18 cellular contexts compared by ENCODE assay signal in genomic region chr16:70151941-70152509, GRCh38. TPM values are rescaled to one million over a fixed set of nuclear protein-coding genes. Genes with fewer than 3 reads are reported as not detected.
DNase-seq lines count a peak whose midpoint lies in the region; FAIRE-seq and TF ChIP-seq lines count a peak whose summit lies in the region.
"Had no signal": no experiment of that assay in that cellular context is flagged by ENCODE, and none has a peak within 500 bp of the region (broad histone marks: within the 10 kb centered on the region; RNA-seq: fewer than 3 reads in every experiment).

No MANE protein-coding gene starts in this region.

- POLR2A ChIA-PET in GM10248 (lab: Yijun Ruan, JAX), result no interaction called here
- POLR2A ChIA-PET in activated CD4-positive, alpha-beta memory T cell treated with anti-CD3 and anti-CD28 coated beads for 36 hours (lab: Charles Lee), result no interaction called here

- H3K4me3 ChIP-seq in hepatocyte (no peak overlapping the region), small intestine (ENCODE audit: low read depth in 1 of 2, low read length in 2 of 2) (no peak overlapping the region)
- H3K4me3 ChIP-seq: BLaER1 treated with 17β-estradiol and CSF1 and Interleukin-3, amounts not matched to agents 10 nM and 100 nM; suprapubic skin had no signal

- H3K36me3 ChIP-seq in hepatocyte (replicated peaks; ENCODE audit: insufficient read depth, low read depth), result no peaks in the 10 kb centered on the region
- peaks cover 18 to 29% of the 10 kb centered on the region in 2 donors for H3K36me3 ChIP-seq in small intestine (ENCODE audit: control insufficient read depth in 2 of 2, insufficient read depth in 2 of 2, low read length in 2 of 2)

- H3K9me3 ChIP-seq in hepatocyte (ENCODE audit: low read depth) (no peaks in the 10 kb centered on the region), small intestine (ENCODE audit: control insufficient read depth, low read depth) (no peaks in the 10 kb centered on the region)
- H3K9me3 ChIP-seq: BLaER1 treated with 17β-estradiol and CSF1 and Interleukin-3, amounts not matched to agents 10 nM and 100 nM; suprapubic skin had no signal

- H3K4me1 ChIP-seq in hepatocyte (ENCODE audit: insufficient read depth) (peaks cover 13% of the 10 kb centered on the region), small intestine (ENCODE audit: control insufficient read depth in 2 of 2, insufficient read depth in 1 of 2, low read depth in 1 of 2, low read length in 1 of 2) (no peaks in the 10 kb centered on the region)
- H3K4me1 ChIP-seq: BLaER1 treated with 17β-estradiol and CSF1 and Interleukin-3, amounts not matched to agents 10 nM and 100 nM; suprapubic skin had no signal

- no peaks in the 10 kb centered on the region for H3K27me3 ChIP-seq in hepatocyte
- H3K27me3 ChIP-seq in small intestine (ENCODE audit: control insufficient read depth in 2 of 2, insufficient read depth in 2 of 2, low read length in 2 of 2), result no peaks in the 10 kb centered on the region
- H3K27me3 ChIP-seq: BLaER1 treated with 17β-estradiol and CSF1 and Interleukin-3, amounts not matched to agents 10 nM and 100 nM; suprapubic skin had no signal

- TF ChIP-seq CTCF in GM10248 (IDR thresholded peaks at IDR 0.05; ENCODE audit: control extremely low read depth, extremely low read depth, low read depth, missing control alignments) (no peak), hepatocyte (IDR thresholded peaks at IDR 0.05; ENCODE audit: poor library complexity) (no peak)

- no peaks in the 10 kb centered on the region for H4K20me1 ChIP-seq in hepatocyte (ENCODE audit: insufficient read depth, poor library complexity, severe bottlenecking)

- CTCF ChIA-PET in GM10248 (lab: Yijun Ruan, JAX), result interaction anchor here (1.1 to 2.7 kb wide), 6 partner anchors 10 to 501 kb away, joined by 4 to 13 read pairs (median 5); no protein-coding TSS in a partner anchor
- CTCF ChIA-PET in activated CD4-positive, alpha-beta memory T cell treated with anti-CD3 and anti-CD28 coated beads for 36 hours (lab: Charles Lee), result no interaction called here

- intact Hi-C loops in activated CD4-positive, alpha-beta memory T cell treated with anti-CD3 and anti-CD28 coated beads for 36 hours (cut with micrococcal nuclease), result no loop called here

- no peak overlapping the region for H3K4me3 Mint-ChIP-seq in activated CD4-positive, alpha-beta memory T cell treated with anti-CD3 and anti-CD28 coated beads for 36 hours
- H3K4me3 Mint-ChIP-seq: H9; T-helper 1 cell treated with Interleukin-12 subunit alpha and Interleukin-12 subunit beta and Interleukin-4 antibody, amounts not matched to agents 30 μg/mL and 1 μg/mL, for 36 hours had no signal

- H3K79me2 ChIP-seq in hepatocyte, result no peaks in the 10 kb centered on the region

- no peaks in the 10 kb centered on the region for H3K27me3 Mint-ChIP-seq in activated CD4-positive, alpha-beta memory T cell treated with anti-CD3 and anti-CD28 coated beads for 36 hours

- H3K4me2 ChIP-seq in hepatocyte, result peak overlapping the region; percentile 68
- H3K4me2 ChIP-seq: BLaER1 treated with 17β-estradiol and CSF1 and Interleukin-3, amounts not matched to agents 10 nM and 100 nM had no signal

- H2AFZ ChIP-seq in hepatocyte, result no peak overlapping the region

- H3K9me3 Mint-ChIP-seq in activated CD4-positive, alpha-beta memory T cell treated with anti-CD3 and anti-CD28 coated beads for 36 hours, result no peaks in the 10 kb centered on the region
- H3K9me3 Mint-ChIP-seq: H9; T-helper 1 cell treated with Interleukin-12 subunit alpha and Interleukin-12 subunit beta and Interleukin-4 antibody, amounts not matched to agents 30 μg/mL and 1 μg/mL, for 36 hours had no signal

- no peak for FAIRE-seq in small intestine (lab: Jason Lieb, UNC)

- no peaks in the 10 kb centered on the region for H3K4me1 Mint-ChIP-seq in activated CD4-positive, alpha-beta memory T cell treated with anti-CD3 and anti-CD28 coated beads for 36 hours (ENCODE audit: low read depth)
- H3K4me1 Mint-ChIP-seq: H9 had no signal

- no peak overlapping the region for H3K27ac Mint-ChIP-seq in activated CD4-positive, alpha-beta memory T cell treated with anti-CD3 and anti-CD28 coated beads for 36 hours
- H3K27ac Mint-ChIP-seq: T-helper 1 cell treated with Interleukin-12 subunit alpha and Interleukin-12 subunit beta and Interleukin-4 antibody, amounts not matched to agents 30 μg/mL and 1 μg/mL, for 36 hours had no signal

- H3K9me2 ChIP-seq in hepatocyte (replicated peaks; ENCODE audit: insufficient read depth), result no peaks in the 10 kb centered on the region

- peak overlapping the region; percentile 88 for H3K27ac ChIP-seq in hepatocyte
- H3K27ac ChIP-seq in small intestine (ENCODE audit: low read depth in 1 of 2, low read length in 1 of 2), result peak overlapping the region in 1 of 2 donors; percentile 16
- H3K27ac ChIP-seq: BLaER1 treated with 17β-estradiol and CSF1 and Interleukin-3, amounts not matched to agents 10 nM and 100 nM; suprapubic skin had no signal

- 92% methylated on average over 17 of the region's 17 CpGs for WGBS in hepatocyte (ENCODE audit: low lambda C conversion rate, missing lambda C conversion rate)
- 45 to 75% (median 59%) methylated on average over 17 of the region's 17 CpGs for WGBS in small intestine, 3 donors

- DNase-seq in GM10248 (ENCODE audit: extremely low spot score) (peak; percentile 15), NCI-H226 (peak; percentile 39), hepatocyte (ENCODE audit: low spot score) (peak; percentile 12), small intestine (peak; percentile 38), SW480 (ENCODE audit: low spot score) (no peak)
- no peak for DNase-seq in activated T-cell treated with anti-CD3 and anti-CD28 coated beads, Interleukin-2, amount 50 U/mL, for 1 hour
- no peak for DNase-seq in activated CD4-positive, alpha-beta memory T cell treated with anti-CD3 and anti-CD28 coated beads for 36 hours
- DNase-seq: central memory CD4-positive, alpha-beta T cell; DMS 273 treated with DMSO at 0.1 percent for 48 hours; effector memory CD4-positive, alpha-beta T cell; H9; NCI-H1105 treated with DMSO at 0.1 percent for 48 hours; NCI-H2171; stimulated activated CD4-positive, alpha-beta T cell treated with anti-CD3 and anti-CD28 coated beads, Interleukin-4, amount 100 ng/mL, for 24 hours had no signal

- peaks cover 40% of the 10 kb centered on the region for H3K36me3 Mint-ChIP-seq in activated CD4-positive, alpha-beta memory T cell treated with anti-CD3 and anti-CD28 coated beads for 36 hours

RNA-seq across cellular contexts. Expression of gene CLEC18C, which starts 21.6 kb away (rescaled TPM):
- total RNA-seq in hepatocyte, result not detected in 2 replicates
- polyA plus RNA-seq in hepatocyte (not detected in 2 replicates), small intestine (1 to 10 TPM in 1 of 3 donors, under 1 TPM in 1, not detected in 1; 0.18 to 3.1 TPM)
- not detected for total RNA-seq in activated CD4-positive, alpha-beta memory T cell treated with anti-CD3 and anti-CD28 coated beads for 36 hours
- total RNA-seq: osteocyte, suprapubic skin had no signal

RNA-seq across cellular contexts. Expression of gene PDPR, which starts 37.9 kb away (rescaled TPM):
- total RNA-seq in hepatocyte, result 16.7 and 17.2 TPM in 2 replicates
- 5.3 and 6.8 TPM in 2 replicates for polyA plus RNA-seq in hepatocyte
- polyA plus RNA-seq in small intestine, result 1 to 10 TPM; 4.3 to 7.8 (median 5.8) TPM
- 10 to 100 TPM; 13.9 to 15.7 TPM for total RNA-seq in activated CD4-positive, alpha-beta memory T cell treated with anti-CD3 and anti-CD28 coated beads for 36 hours

Comparison
In these comparisons a context has a peak if more than half of its experiments do, and no peak if none do; other contexts are left out.
1. DNase-seq: peak in GM10248 (single experiment), NCI-H226 (single experiment), hepatocyte (single experiment) and small intestine (single experiment); none in activated T-cell treated with anti-CD3 and anti-CD28 coated beads, Interleukin-2, amount 50 U/mL, for 1 hour (single experiment), SW480 (single experiment) and activated CD4-positive, alpha-beta memory T cell treated with anti-CD3 and anti-CD28 coated beads for 36 hours (single experiment).